Comparison of ENCODE assay signal across 19 cellular contexts in genomic region chr5:53111139-53111538, GRCh38. TPM values are rescaled to one million over a fixed set of nuclear protein-coding genes. Genes with fewer than 3 reads are reported as not detected.
DNase-seq lines count a peak whose midpoint lies in the region; ATAC-seq, FAIRE-seq and TF ChIP-seq lines count a peak whose summit lies in the region.
"Had no signal": no experiment of that assay in that cellular context is flagged by ENCODE, and none has a peak within 500 bp of the region (broad histone marks: within the 10 kb centered on the region; RNA-seq: fewer than 3 reads in every experiment).

No MANE protein-coding gene starts in this region.

- peaks cover 3 to 15% of the 10 kb centered on the region in 2 donors for H3K36me3 Mint-ChIP-seq in CD4-positive, alpha-beta memory T cell
- H3K36me3 Mint-ChIP-seq in T-helper 17 cell (ENCODE audit: low read depth): no peaks in the 10 kb centered on the region

- H3K9me3 ChIP-seq in CD4-positive, alpha-beta memory T cell (ENCODE audit: control insufficient read depth in 1 of 2, low read length in 2 of 2): no peaks in the 10 kb centered on the region
- H3K9me3 ChIP-seq in T-helper 17 cell (ENCODE audit: control insufficient read depth, low read length, poor library complexity, severe bottlenecking) (no peaks in the 10 kb centered on the region), prostate gland (no peaks in the 10 kb centered on the region)
- H3K9me3 ChIP-seq: thoracic aorta had no signal

- no peak overlapping the region for H3K27ac ChIP-seq in ACC112 (ENCODE audit: low read depth, low read length)
- no peak overlapping the region for H3K27ac ChIP-seq in CD4-positive, alpha-beta memory T cell (ENCODE audit: low read depth, low read length)
- no peak overlapping the region for H3K27ac ChIP-seq in prostate gland
- H3K27ac ChIP-seq: epithelial cell of prostate, skin epidermis, thoracic aorta, WERI-Rb-1 had no signal

- no peak for DNase-seq in CD4-positive, alpha-beta memory T cell
- DNase-seq in T-helper 17 cell (no peak), prostate gland (ENCODE audit: low spot score) (no peak)
- DNase-seq in activated CD4-positive, CD25-positive, alpha-beta regulatory T cell (lab: John Stamatoyannopoulos, UW): no peak
- DNase-seq: DMS153, left ventricle myocardium superior, posterior cingulate gyrus, SW 1271, WERI-Rb-1 had no signal

- intact Hi-C loops in CD4-positive, alpha-beta memory T cell (cut with micrococcal nuclease): no loop called here
- intact Hi-C loops in prostate gland (cut with DNase I): no loop called here

- peaks cover 21 to 44% (median 27%) of the 10 kb centered on the region in 4 donors for H3K4me1 Mint-ChIP-seq in CD4-positive, alpha-beta memory T cell
- peaks cover 22% of the 10 kb centered on the region for H3K4me1 Mint-ChIP-seq in T-helper 17 cell

- H3K4me1 ChIP-seq in ACC112 (ENCODE audit: control insufficient read depth, insufficient read depth, low read length, unreplicated experiment): peaks cover 22% of the 10 kb centered on the region
- H3K4me1 ChIP-seq in CD4-positive, alpha-beta memory T cell (ENCODE audit: insufficient read depth, low read length): peaks cover 33% of the 10 kb centered on the region
- no peaks in the 10 kb centered on the region for H3K4me1 ChIP-seq in prostate gland (replicated peaks)

- peak overlapping the region; percentile 91 for H3K4me3 ChIP-seq in ACC112 (ENCODE audit: low read depth, low read length)
- H3K4me3 ChIP-seq in CD4-positive, alpha-beta memory T cell (ENCODE audit: low read length in 2 of 2): no peak overlapping the region
- no peak overlapping the region for H3K4me3 ChIP-seq in prostate gland

- peak overlapping the region in 5 of 8 donors; percentile 36 to 96 (median 94) for H3K4me3 Mint-ChIP-seq in CD4-positive, alpha-beta memory T cell
- H3K4me3 Mint-ChIP-seq in T-helper 17 cell: peak overlapping the region; percentile 96
- H3K4me3 Mint-ChIP-seq: dendritic cell treated with granulocyte-macrophage colony-stimulating factor and Interleukin-4, amounts not matched to agents 40 ng/mL and 50 ng/mL, for 4 days had no signal

- TF ChIP-seq POLR2A in prostate gland (IDR thresholded peaks at IDR 0.05): no peak

- CTCF ChIA-PET in CD4-positive, alpha-beta memory T cell (lab: Charles Lee; ENCODE audit: partially characterized antibody): no interaction called here

- H3K36me3 ChIP-seq in ACC112 (ENCODE audit: insufficient read depth, low read length): peaks cover 9% of the 10 kb centered on the region; the same call in 1 of the 2 replicates
- H3K36me3 ChIP-seq in CD4-positive, alpha-beta memory T cell (ENCODE audit: insufficient read depth, low read length): no peaks in the 10 kb centered on the region
- no peaks in the 10 kb centered on the region for H3K36me3 ChIP-seq in prostate gland
- H3K36me3 ChIP-seq: thoracic aorta had no signal

- H3K27ac Mint-ChIP-seq in CD4-positive, alpha-beta memory T cell: no peak overlapping the region
- no peak overlapping the region for H3K27ac Mint-ChIP-seq in T-helper 17 cell
- H3K27ac Mint-ChIP-seq: dendritic cell treated with granulocyte-macrophage colony-stimulating factor and Interleukin-4, amounts not matched to agents 40 ng/mL and 50 ng/mL, for 4 days; GM23338 had no signal

- no peak for TF ChIP-seq CTCF in prostate gland (IDR thresholded peaks at IDR 0.05)

- POLR2A ChIA-PET in CD4-positive, alpha-beta memory T cell (lab: Charles Lee; ENCODE audit: partially characterized antibody): no interaction called here

- peaks cover 33% of the 10 kb centered on the region for H3K79me2 ChIP-seq in ACC112 (ENCODE audit: control insufficient read depth, insufficient read depth, low read length, unreplicated experiment)

- H3K9me3 Mint-ChIP-seq in CD4-positive, alpha-beta memory T cell: no peaks in the 10 kb centered on the region
- H3K9me3 Mint-ChIP-seq: activated naive CD4-positive, alpha-beta T cell treated with anti-CD3 and anti-CD28 coated beads, Interleukin-2, amount 50 U/mL, for 72 hours; dendritic cell treated with granulocyte-macrophage colony-stimulating factor and Interleukin-4, amounts not matched to agents 40 ng/mL and 50 ng/mL, for 4 days; GM23338 had no signal

- ATAC-seq in T-helper 17 cell: no peak
- no peak for ATAC-seq in HG03432 (IDR thresholded peaks at IDR 0.05; ENCODE audit: unreplicated experiment)
- ATAC-seq: activated naive CD4-positive, alpha-beta T cell treated with anti-CD3 and anti-CD28 coated beads, Interleukin-2, amount 50 U/mL, for 72 hours; GM23338; left ventricle myocardium superior had no signal

- 95% methylated on average over 1 of the region's 1 CpG for WGBS in prostate gland

- H3K27me3 ChIP-seq in ACC112 (ENCODE audit: insufficient read depth, low read length): no peaks in the 10 kb centered on the region
- H3K27me3 ChIP-seq in CD4-positive, alpha-beta memory T cell (ENCODE audit: insufficient read depth, low read length): no peaks in the 10 kb centered on the region
- no peaks in the 10 kb centered on the region for H3K27me3 ChIP-seq in prostate gland (replicated peaks; ENCODE audit: insufficient read depth)

- no peaks in the 10 kb centered on the region for H3K27me3 Mint-ChIP-seq in CD4-positive, alpha-beta memory T cell
- no peaks in the 10 kb centered on the region for H3K27me3 Mint-ChIP-seq in T-helper 17 cell
- H3K27me3 Mint-ChIP-seq: dendritic cell treated with granulocyte-macrophage colony-stimulating factor and Interleukin-4, amounts not matched to agents 40 ng/mL and 50 ng/mL, for 4 days had no signal

- no peak overlapping the region for H2AFZ ChIP-seq in ACC112 (ENCODE audit: low read length, unreplicated experiment)
- H2AFZ ChIP-seq: GM23338 had no signal

- FAIRE-seq in islet of Langerhans (lab: Jason Lieb, UNC): peak; percentile 13
- FAIRE-seq: bronchial epithelial cell had no signal

RNA-seq across cellular contexts. Expression of gene MOCS2, which starts 1.6 kb away (rescaled TPM):
- total RNA-seq in CD4-positive, alpha-beta memory T cell: 10 to 100 TPM; 23.1 to 26.6 TPM
- 10 to 100 TPM; 38.8 to 49.4 TPM for polyA plus RNA-seq in CD4-positive, alpha-beta memory T cell
- total RNA-seq in T-helper 17 cell (10 to 100 TPM; 11.2 to 15.2 TPM), prostate gland (10 to 100 TPM; 30.4 to 51.3 TPM)
